ENCODE assay signal across 1 cellular context in the genomic region with DNA sequence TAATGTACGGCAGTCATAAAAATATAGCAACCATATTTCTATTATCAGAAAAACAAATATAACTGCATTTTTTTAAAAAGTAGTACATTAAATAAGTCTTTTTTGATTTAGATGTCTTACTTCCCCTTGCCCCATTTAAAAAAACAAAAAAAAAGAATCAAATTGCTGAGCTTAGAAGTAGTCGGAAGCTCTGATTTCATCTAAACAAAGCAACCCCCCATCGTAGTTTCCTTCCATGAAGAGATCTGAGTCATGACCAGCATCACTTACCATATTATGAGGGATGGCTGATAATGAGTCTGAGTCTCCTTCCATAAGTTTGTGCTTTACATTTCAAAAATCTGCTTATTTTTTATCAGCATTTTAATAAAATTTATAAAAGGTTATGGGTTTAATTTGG.
TF ChIP-seq lines count a peak whose summit lies in the region.

No MANE protein-coding gene starts in this region.

TF ChIP-seq in K562, 482 proteins besides CTCF, POLR2A, EP300 and RAD21 (continued from another document):
- TF ChIP-seq KAT2B (IDR thresholded peaks at IDR 0.05; ENCODE audit: low read depth, low read length) (no peak), CCNT2 (IDR thresholded peaks at IDR 0.05; ENCODE audit: borderline replicate concordance, extremely low read depth, insufficient read length, low read depth, low read length) (no peak), DACH1 (IDR thresholded peaks at IDR 0.05; ENCODE audit: partially characterized antibody) (no peak), ZNF76 (CRISPR knock-in tag; IDR thresholded peaks at IDR 0.05; ENCODE audit: borderline replicate concordance) (no peak), E2F3 (CRISPR knock-in tag; IDR thresholded peaks at IDR 0.05) (no peak), ZNF324 (CRISPR knock-in tag; IDR thresholded peaks at IDR 0.05) (no peak)
- TF ChIP-seq, protein P1, sequence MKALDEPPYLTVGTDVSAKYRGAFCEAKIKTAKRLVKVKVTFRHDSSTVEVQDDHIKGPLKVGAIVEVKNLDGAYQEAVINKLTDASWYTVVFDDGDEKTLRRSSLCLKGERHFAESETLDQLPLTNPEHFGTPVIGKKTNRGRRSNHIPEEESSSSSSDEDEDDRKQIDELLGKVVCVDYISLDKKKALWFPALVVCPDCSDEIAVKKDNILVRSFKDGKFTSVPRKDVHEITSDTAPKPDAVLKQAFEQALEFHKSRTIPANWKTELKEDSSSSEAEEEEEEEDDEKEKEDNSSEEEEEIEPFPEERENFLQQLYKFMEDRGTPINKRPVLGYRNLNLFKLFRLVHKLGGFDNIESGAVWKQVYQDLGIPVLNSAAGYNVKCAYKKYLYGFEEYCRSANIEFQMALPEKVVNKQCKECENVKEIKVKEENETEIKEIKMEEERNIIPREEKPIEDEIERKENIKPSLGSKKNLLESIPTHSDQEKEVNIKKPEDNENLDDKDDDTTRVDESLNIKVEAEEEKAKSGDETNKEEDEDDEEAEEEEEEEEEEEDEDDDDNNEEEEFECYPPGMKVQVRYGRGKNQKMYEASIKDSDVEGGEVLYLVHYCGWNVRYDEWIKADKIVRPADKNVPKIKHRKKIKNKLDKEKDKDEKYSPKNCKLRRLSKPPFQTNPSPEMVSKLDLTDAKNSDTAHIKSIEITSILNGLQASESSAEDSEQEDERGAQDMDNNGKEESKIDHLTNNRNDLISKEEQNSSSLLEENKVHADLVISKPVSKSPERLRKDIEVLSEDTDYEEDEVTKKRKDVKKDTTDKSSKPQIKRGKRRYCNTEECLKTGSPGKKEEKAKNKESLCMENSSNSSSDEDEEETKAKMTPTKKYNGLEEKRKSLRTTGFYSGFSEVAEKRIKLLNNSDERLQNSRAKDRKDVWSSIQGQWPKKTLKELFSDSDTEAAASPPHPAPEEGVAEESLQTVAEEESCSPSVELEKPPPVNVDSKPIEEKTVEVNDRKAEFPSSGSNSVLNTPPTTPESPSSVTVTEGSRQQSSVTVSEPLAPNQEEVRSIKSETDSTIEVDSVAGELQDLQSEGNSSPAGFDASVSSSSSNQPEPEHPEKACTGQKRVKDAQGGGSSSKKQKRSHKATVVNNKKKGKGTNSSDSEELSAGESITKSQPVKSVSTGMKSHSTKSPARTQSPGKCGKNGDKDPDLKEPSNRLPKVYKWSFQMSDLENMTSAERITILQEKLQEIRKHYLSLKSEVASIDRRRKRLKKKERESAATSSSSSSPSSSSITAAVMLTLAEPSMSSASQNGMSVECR (CRISPR knock-in tag; IDR thresholded peaks at IDR 0.05), result no peak
- TF ChIP-seq, protein P2, sequence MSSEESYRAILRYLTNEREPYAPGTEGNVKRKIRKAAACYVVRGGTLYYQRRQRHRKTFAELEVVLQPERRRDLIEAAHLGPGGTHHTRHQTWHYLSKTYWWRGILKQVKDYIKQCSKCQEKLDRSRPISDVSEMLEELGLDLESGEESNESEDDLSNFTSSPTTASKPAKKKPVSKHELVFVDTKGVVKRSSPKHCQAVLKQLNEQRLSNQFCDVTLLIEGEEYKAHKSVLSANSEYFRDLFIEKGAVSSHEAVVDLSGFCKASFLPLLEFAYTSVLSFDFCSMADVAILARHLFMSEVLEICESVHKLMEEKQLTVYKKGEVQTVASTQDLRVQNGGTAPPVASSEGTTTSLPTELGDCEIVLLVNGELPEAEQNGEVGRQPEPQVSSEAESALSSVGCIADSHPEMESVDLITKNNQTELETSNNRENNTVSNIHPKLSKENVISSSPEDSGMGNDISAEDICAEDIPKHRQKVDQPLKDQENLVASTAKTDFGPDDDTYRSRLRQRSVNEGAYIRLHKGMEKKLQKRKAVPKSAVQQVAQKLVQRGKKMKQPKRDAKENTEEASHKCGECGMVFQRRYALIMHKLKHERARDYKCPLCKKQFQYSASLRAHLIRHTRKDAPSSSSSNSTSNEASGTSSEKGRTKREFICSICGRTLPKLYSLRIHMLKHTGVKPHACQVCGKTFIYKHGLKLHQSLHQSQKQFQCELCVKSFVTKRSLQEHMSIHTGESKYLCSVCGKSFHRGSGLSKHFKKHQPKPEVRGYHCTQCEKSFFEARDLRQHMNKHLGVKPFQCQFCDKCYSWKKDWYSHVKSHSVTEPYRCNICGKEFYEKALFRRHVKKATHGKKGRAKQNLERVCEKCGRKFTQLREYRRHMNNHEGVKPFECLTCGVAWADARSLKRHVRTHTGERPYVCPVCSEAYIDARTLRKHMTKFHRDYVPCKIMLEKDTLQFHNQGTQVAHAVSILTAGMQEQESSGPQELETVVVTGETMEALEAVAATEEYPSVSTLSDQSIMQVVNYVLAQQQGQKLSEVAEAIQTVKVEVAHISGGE (CRISPR knock-in tag; IDR thresholded peaks at IDR 0.05), result no peak
- TF ChIP-seq, protein P3, sequence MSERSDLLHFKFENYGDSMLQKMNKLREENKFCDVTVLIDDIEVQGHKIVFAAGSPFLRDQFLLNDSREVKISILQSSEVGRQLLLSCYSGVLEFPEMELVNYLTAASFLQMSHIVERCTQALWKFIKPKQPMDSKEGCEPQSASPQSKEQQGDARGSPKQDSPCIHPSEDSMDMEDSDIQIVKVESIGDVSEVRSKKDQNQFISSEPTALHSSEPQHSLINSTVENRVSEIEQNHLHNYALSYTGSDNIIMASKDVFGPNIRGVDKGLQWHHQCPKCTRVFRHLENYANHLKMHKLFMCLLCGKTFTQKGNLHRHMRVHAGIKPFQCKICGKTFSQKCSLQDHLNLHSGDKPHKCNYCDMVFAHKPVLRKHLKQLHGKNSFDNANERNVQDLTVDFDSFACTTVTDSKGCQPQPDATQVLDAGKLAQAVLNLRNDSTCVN (CRISPR knock-in tag; IDR thresholded peaks at IDR 0.05), result no peak
